22 cellular contexts compared by ENCODE assay signal in the genomic region with DNA sequence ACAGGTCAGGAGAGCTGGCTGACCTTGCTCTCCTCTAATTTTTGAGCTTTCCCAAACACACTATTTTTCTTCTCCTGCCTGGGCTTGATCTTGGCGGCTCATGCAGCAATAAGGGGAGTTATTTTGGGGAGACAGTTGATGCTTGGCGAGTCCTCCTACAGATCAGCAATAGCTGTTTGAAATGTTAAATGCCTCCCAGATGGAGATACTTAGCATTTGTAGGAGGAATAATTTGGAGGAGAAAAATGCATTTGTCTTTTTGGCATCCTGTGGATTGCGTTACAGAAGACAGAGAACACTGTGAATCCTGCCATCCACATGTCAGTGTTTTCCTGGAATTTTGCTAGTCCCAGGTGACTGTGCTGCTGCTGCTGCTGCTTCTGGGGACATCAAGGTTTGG.
"Had no signal": no experiment of that assay in that cellular context is flagged by ENCODE, and none has a peak within 500 bp of the region (broad histone marks: within the 10 kb centered on the region; RNA-seq: fewer than 3 reads in every experiment).

No MANE protein-coding gene starts in this region.

- H3K9me3 Mint-ChIP-seq: endodermal cell; naive B cell; natural killer cell treated with Interleukin-12 subunit alpha and Interleukin-12 subunit beta and Interleukin-15 and Interleukin-18, amount 100 ng/mL, for 72 hours; stimulated activated naive B cell treated with anti-CD40 and anti-IgM and Interleukin-4, amounts not matched to agents 10 μg/mL and 1 μg/mL and 100 μg/mL, for 72 hours; stimulated activated naive CD8-positive, alpha-beta T cell treated with anti-CD3 and anti-CD28 coated beads, Interleukin-15, Interleukin-2, amounts not matched to agents 100 ng/mL and 50 ng/mL, for 24 hours had no signal

- H3K4me1 Mint-ChIP-seq: immature natural killer cell; naive B cell; stimulated activated naive B cell treated with anti-CD40 and anti-IgM and Interleukin-4, amounts not matched to agents 10 μg/mL and 1 μg/mL and 100 μg/mL, for 72 hours had no signal

- H3K36me3 Mint-ChIP-seq: immature natural killer cell; naive B cell; natural killer cell treated with Interleukin-12 subunit alpha and Interleukin-12 subunit beta and Interleukin-15 and Interleukin-18, amount 100 ng/mL, for 72 hours; stimulated activated naive B cell treated with anti-CD40 and anti-IgM and Interleukin-4, amounts not matched to agents 10 μg/mL and 1 μg/mL and 100 μg/mL, for 72 hours had no signal

- H3K27ac ChIP-seq: epithelial cell of prostate, foreskin keratinocyte, lower lobe of right lung, ovary, right lobe of liver, suprapubic skin, transverse colon, vagina had no signal

- ATAC-seq: esophagus mucosa; foreskin keratinocyte; left ventricle myocardium superior; lower lobe of right lung; natural killer cell treated with Interleukin-12 subunit alpha and Interleukin-12 subunit beta and Interleukin-15 and Interleukin-18, amount 100 ng/mL, for 72 hours; right lobe of liver; stimulated activated naive B cell treated with anti-CD40 and anti-IgM and Interleukin-4, amounts not matched to agents 10 μg/mL and 1 μg/mL and 100 μg/mL, for 72 hours had no signal

- H3K27me3 Mint-ChIP-seq: stimulated activated naive B cell treated with anti-CD40 and anti-IgM and Interleukin-4, amounts not matched to agents 10 μg/mL and 1 μg/mL and 100 μg/mL, for 72 hours had no signal

- H3K27ac Mint-ChIP-seq: endodermal cell; immature natural killer cell; naive B cell; natural killer cell treated with Interleukin-12 subunit alpha and Interleukin-12 subunit beta and Interleukin-15 and Interleukin-18, amount 100 ng/mL, for 72 hours; stimulated activated naive B cell treated with anti-CD40 and anti-IgM and Interleukin-4, amounts not matched to agents 10 μg/mL and 1 μg/mL and 100 μg/mL, for 72 hours; stimulated activated naive CD8-positive, alpha-beta T cell treated with anti-CD3 and anti-CD28 coated beads, Interleukin-15, Interleukin-2, amounts not matched to agents 100 ng/mL and 50 ng/mL, for 24 hours had no signal

- H3K4me3 Mint-ChIP-seq: endodermal cell; immature natural killer cell; naive B cell; natural killer cell treated with Interleukin-12 subunit alpha and Interleukin-12 subunit beta and Interleukin-15 and Interleukin-18, amount 100 ng/mL, for 72 hours; stimulated activated naive B cell treated with anti-CD40 and anti-IgM and Interleukin-4, amounts not matched to agents 10 μg/mL and 1 μg/mL and 100 μg/mL, for 72 hours; stimulated activated naive CD8-positive, alpha-beta T cell treated with anti-CD3 and anti-CD28 coated beads, Interleukin-15, Interleukin-2, amounts not matched to agents 100 ng/mL and 50 ng/mL, for 24 hours had no signal

- DNase-seq: effector CD8-positive, alpha-beta T cell; endodermal cell; foreskin keratinocyte; glutamatergic neuron; hypothalamus; immature natural killer cell; left ventricle myocardium superior; lower lobe of right lung; naive B cell; ovary; right lobe of liver; small intestine; stimulated activated CD4-positive, alpha-beta T cell treated with anti-CD3 and anti-CD28 coated beads, Interleukin-15, amount 100 ng/mL, for 24 hours; stimulated activated CD4-positive, alpha-beta T cell treated with anti-CD3 and anti-CD28 coated beads, Interleukin-2, amount 100 ng/mL, for 48 hours; stimulated activated naive B cell treated with anti-CD40 and anti-IgM and Interleukin-4, amounts not matched to agents 10 μg/mL and 1 μg/mL and 100 μg/mL, for 72 hours; transverse colon had no signal
